28 cellular contexts compared by ENCODE assay signal in the genomic region with DNA sequence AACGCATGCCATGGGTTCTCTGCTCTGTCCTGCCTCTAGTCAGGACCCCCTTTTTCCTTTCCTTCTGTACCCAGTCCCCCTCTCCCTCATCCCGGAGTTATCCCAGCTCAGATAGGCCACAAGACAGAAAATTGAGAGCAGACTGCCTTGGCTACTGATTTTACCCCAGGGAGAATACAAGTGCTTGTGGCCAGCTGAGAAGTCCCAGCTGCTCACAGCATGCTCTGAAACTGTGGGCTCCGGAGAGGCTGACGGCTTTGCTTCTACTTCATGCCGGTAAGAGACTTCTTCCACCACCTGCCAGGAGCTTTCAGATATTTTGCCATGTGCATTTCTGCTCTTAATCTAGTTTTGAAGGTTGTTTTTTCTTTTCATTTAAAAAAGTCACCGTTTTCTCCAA. TPM values are rescaled to one million over a fixed set of nuclear protein-coding genes. Genes with fewer than 3 reads are reported as not detected.
A peak's percentile ranks its signal among the peaks of the same experiment; 100 is the strongest.
DNase-seq lines count a peak whose midpoint lies in the region; ATAC-seq and TF ChIP-seq lines count a peak whose summit lies in the region.
"Had no signal": no experiment of that assay in that cellular context is flagged by ENCODE, and none has a peak within 500 bp of the region (broad histone marks: within the 10 kb centered on the region; RNA-seq: fewer than 3 reads in every experiment).

No MANE protein-coding gene starts in this region.

- H3K36me3 Mint-ChIP-seq in WTC11, result no peaks in the 10 kb centered on the region
- H3K36me3 Mint-ChIP-seq: activated CD4-positive, alpha-beta memory T cell treated with anti-CD3 and anti-CD28 coated beads for 36 hours had no signal

- H3K4me3 ChIP-seq in fibroblast of the aortic adventitia (ENCODE audit: low read depth, low read length), result no peak overlapping the region
- H3K4me3 ChIP-seq: heart left ventricle, MG63, thoracic aorta had no signal

- H3K9me3 Mint-ChIP-seq in WTC11, result no peaks in the 10 kb centered on the region
- H3K9me3 Mint-ChIP-seq: activated CD4-positive, alpha-beta memory T cell treated with anti-CD3 and anti-CD28 coated beads for 36 hours; CD4-positive, alpha-beta T cell had no signal

- CTCF ChIA-PET in WTC11 (lab: Charles Lee), result interaction anchor here (0.9 to 5.1 kb wide), 2 partner anchors 15 to 39 kb away, joined by 3 to 27 read pairs; no protein-coding TSS in a partner anchor

- H3K27me3 Mint-ChIP-seq in WTC11 (ENCODE audit: low read depth), result no peaks in the 10 kb centered on the region; the same call in 1 of the 2 replicates

- H3K4me3 Mint-ChIP-seq in WTC11, result no peak overlapping the region
- H3K4me3 Mint-ChIP-seq: activated CD4-positive, alpha-beta memory T cell treated with anti-CD3 and anti-CD28 coated beads for 36 hours; CD4-positive, alpha-beta T cell had no signal

- H3K4me1 Mint-ChIP-seq in WTC11, result 0 out of 2 replicates have a peak, but pooled peaks cover 4% of the 10 kb centered on the region

- ATAC-seq in GM18519 (IDR thresholded peaks at IDR 0.05; ENCODE audit: low FRiP score, unreplicated experiment), result no peak
- no peak for ATAC-seq in WTC11
- ATAC-seq: HCT116; Panc1; stimulated activated naive CD8-positive, alpha-beta T cell treated with anti-CD3 and anti-CD28 coated beads, Interleukin-15, Interleukin-2, amounts not matched to agents 100 U/mL and 50 U/mL, for 24 hours had no signal

- H3K27ac Mint-ChIP-seq in WTC11, result no peak overlapping the region
- H3K27ac Mint-ChIP-seq: activated CD4-positive, alpha-beta memory T cell treated with anti-CD3 and anti-CD28 coated beads for 36 hours; CD4-positive, alpha-beta T cell; progenitor cell of endocrine pancreas had no signal

- TF ChIP-seq CTCF in fibroblast of the aortic adventitia (IDR thresholded peaks at IDR 0.05; ENCODE audit: insufficient read depth, low read length), result no peak
- TF ChIP-seq CTCF in WTC11 (IDR thresholded peaks at IDR 0.05), result no peak

- peak; percentile 54 for DNase-seq in DMS79 (lab: John Stamatoyannopoulos, UW)
- DNase-seq in DMS79 treated with DMSO at 0.1 percent for 48 hours (lab: John Stamatoyannopoulos, UW), result no peak
- DNase-seq in AG20443 (ENCODE audit: low spot score), result peak; percentile 22
- peak; percentile 28 for DNase-seq in NCI-H524 treated with DMSO at 0.1 percent for 48 hours (lab: John Stamatoyannopoulos, UW)
- DNase-seq in fibroblast of the aortic adventitia (ENCODE audit: low read depth), result peak; percentile 38
- DNase-seq in NOMO-1 (lab: John Stamatoyannopoulos, UW; ENCODE audit: unreplicated experiment in 2 of 2), result no peak
- no peak for DNase-seq in WTC11 (ENCODE audit: low spot score)
- DNase-seq: 8988T; activated CD4-positive, alpha-beta memory T cell treated with anti-CD3 and anti-CD28 coated beads for 36 hours; activated CD8-positive, alpha-beta memory T cell treated with anti-CD3 and anti-CD28 coated beads, Interleukin-2, amount 50 U/mL, for 48 hours; activated naive CD4-positive, alpha-beta T cell treated with anti-CD3 and anti-CD28 coated beads, Interleukin-2, amount 50 U/mL, for 16 hours; amniotic stem cell; CD4-positive, alpha-beta T cell; effector CD8-positive, alpha-beta T cell; foreskin fibroblast; KBM-7; MG63; NCI-H1436; NCI-H226; NK-92 treated with Interleukin-12 subunit alpha and Interleukin-12 subunit beta, amount 100 ng/mL, for 24 hours; stimulated activated CD4-positive, alpha-beta T cell treated with anti-CD3 and anti-CD28 coated beads, Interleukin-15, amount 100 ng/mL, for 24 hours; stimulated activated naive CD8-positive, alpha-beta T cell treated with anti-CD3 and anti-CD28 coated beads, Interleukin-15, Interleukin-2, amounts not matched to agents 100 U/mL and 50 U/mL, for 24 hours had no signal

- POLR2A ChIA-PET in WTC11 (lab: Charles Lee), result no interaction called here

TF ChIP-seq in WTC11, 78 proteins besides CTCF, POLR2A, EP300 and RAD21:
- no peak for TF ChIP-seq TP53 (CRISPR knock-in tag; IDR thresholded peaks at IDR 0.05)
- no peak for TF ChIP-seq ATF1 (CRISPR knock-in tag; IDR thresholded peaks at IDR 0.05)
- TF ChIP-seq, protein P1, sequence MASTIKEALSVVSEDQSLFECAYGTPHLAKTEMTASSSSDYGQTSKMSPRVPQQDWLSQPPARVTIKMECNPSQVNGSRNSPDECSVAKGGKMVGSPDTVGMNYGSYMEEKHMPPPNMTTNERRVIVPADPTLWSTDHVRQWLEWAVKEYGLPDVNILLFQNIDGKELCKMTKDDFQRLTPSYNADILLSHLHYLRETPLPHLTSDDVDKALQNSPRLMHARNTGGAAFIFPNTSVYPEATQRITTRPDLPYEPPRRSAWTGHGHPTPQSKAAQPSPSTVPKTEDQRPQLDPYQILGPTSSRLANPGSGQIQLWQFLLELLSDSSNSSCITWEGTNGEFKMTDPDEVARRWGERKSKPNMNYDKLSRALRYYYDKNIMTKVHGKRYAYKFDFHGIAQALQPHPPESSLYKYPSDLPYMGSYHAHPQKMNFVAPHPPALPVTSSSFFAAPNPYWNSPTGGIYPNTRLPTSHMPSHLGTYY (CRISPR knock-in tag; IDR thresholded peaks at IDR 0.05), result no peak
- TF ChIP-seq, protein P2, sequence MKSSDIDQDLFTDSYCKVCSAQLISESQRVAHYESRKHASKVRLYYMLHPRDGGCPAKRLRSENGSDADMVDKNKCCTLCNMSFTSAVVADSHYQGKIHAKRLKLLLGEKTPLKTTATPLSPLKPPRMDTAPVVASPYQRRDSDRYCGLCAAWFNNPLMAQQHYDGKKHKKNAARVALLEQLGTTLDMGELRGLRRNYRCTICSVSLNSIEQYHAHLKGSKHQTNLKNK (CRISPR knock-in tag; IDR thresholded peaks at IDR 0.05), result no peak
- TF ChIP-seq CREB1 (CRISPR knock-in tag; IDR thresholded peaks at IDR 0.05), result no peak
- TF ChIP-seq FOXJ3 (CRISPR knock-in tag; IDR thresholded peaks at IDR 0.05; ENCODE audit: borderline replicate concordance), result no peak
- TF ChIP-seq CBFB (CRISPR knock-in tag; IDR thresholded peaks at IDR 0.05; ENCODE audit: low read depth), result no peak
- TF ChIP-seq, protein P3, sequence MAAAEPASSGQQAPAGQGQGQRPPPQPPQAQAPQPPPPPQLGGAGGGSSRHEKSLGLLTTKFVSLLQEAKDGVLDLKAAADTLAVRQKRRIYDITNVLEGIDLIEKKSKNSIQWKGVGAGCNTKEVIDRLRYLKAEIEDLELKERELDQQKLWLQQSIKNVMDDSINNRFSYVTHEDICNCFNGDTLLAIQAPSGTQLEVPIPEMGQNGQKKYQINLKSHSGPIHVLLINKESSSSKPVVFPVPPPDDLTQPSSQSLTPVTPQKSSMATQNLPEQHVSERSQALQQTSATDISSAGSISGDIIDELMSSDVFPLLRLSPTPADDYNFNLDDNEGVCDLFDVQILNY (CRISPR knock-in tag; IDR thresholded peaks at IDR 0.05), result no peak
- no peak for TF ChIP-seq NFYB (CRISPR knock-in tag; conservative IDR thresholded peaks at IDR 0.05; ENCODE audit: low read depth)
- no peak for TF ChIP-seq CREM (CRISPR knock-in tag; IDR thresholded peaks at IDR 0.05)

RNA-seq across cellular contexts. Expression of a gene that starts 20.0 kb away (rescaled TPM):
- 2.9 and 8.3 TPM in 2 replicates for total RNA-seq in fibroblast of the aortic adventitia (ENCODE audit: low replicate concordance)
- total RNA-seq in WTC11 (2021), result 1.2 to 1.7 TPM (median 1.5 TPM) in 3 replicates
- total RNA-seq: activated CD4-positive, alpha-beta memory T cell treated with anti-CD3 and anti-CD28 coated beads for 36 hours; CD4-positive, alpha-beta T cell had no signal

Comparison
In these comparisons a context has a peak if more than half of its experiments do, and no peak if none do; other contexts are left out.
1. DNase-seq: peak in DMS79 (single experiment), AG20443 (single experiment), NCI-H524 treated with DMSO at 0.1 percent for 48 hours (single experiment) and fibroblast of the aortic adventitia (single experiment); none in DMS79 treated with DMSO at 0.1 percent for 48 hours (single experiment), NOMO-1 (0 of 2) and WTC11 (single experiment).